ENCODE assay signal across 8 cellular contexts in genomic region chr13:72727417-72728289, GRCh38. TPM values are rescaled to one million over a fixed set of nuclear protein-coding genes. Genes with fewer than 3 reads are reported as not detected.
DNase-seq lines count a peak whose midpoint lies in the region; ATAC-seq and TF ChIP-seq lines count a peak whose summit lies in the region.

Gene BORA (plus strand): TSS chr13:72727923. CDS start chr13:72728941, 1,018 bp downstream.
Gene MZT1 (minus strand): TSS chr13:72727629. CDS start chr13:72727602, 27 bp downstream.

- TF ChIP-seq EP300 in suprapubic skin (IDR thresholded peaks at IDR 0.05) = no peak

- 0% methylated on average over 29 of the region's 71 CpGs for WGBS in suprapubic skin

- H3K27me3 Mint-ChIP-seq in activated naive CD4-positive, alpha-beta T cell treated with anti-CD3 and anti-CD28 coated beads, Interleukin-2, amount 50 U/mL, for 24 hours = no peaks in the 10 kb centered on the region

- DNase-seq in NCI-H1105 (lab: John Stamatoyannopoulos, UW) = peak; percentile 92
- peak; percentile 85 for DNase-seq in SKM-1 (lab: John Stamatoyannopoulos, UW; ENCODE audit: unreplicated experiment)
- DNase-seq in globus pallidus (ENCODE audit: low spot score) = peak; percentile 91
- DNase-seq in nucleus accumbens (lab: John Stamatoyannopoulos, UW) = peak; percentile 66 to 97 (median 90)
- DNase-seq in suprapubic skin (ENCODE audit: low spot score in 2 of 2) = peak; percentile 97 to 98

- TF ChIP-seq POLR2A in GM10847 (IDR thresholded peaks at IDR 0.05; ENCODE audit: extremely low read depth, insufficient read length) = peak; percentile 54
- TF ChIP-seq POLR2A in suprapubic skin (IDR thresholded peaks at IDR 0.05) = peak in 1 of 2 donors; percentile 5

- H3K4me3 ChIP-seq in suprapubic skin = peak within 1 kb of the TSS; percentile 75

- peaks cover 32% of the 10 kb centered on the region for H3K4me1 ChIP-seq in suprapubic skin

- TF ChIP-seq CTCF in suprapubic skin (IDR thresholded peaks at IDR 0.05) = no peak

- no peaks in the 10 kb centered on the region for H3K36me3 ChIP-seq in suprapubic skin

- no peaks in the 10 kb centered on the region for H3K27me3 ChIP-seq in suprapubic skin

- H3K9me3 Mint-ChIP-seq in activated naive CD4-positive, alpha-beta T cell treated with anti-CD3 and anti-CD28 coated beads, Interleukin-2, amount 50 U/mL, for 24 hours = no peaks in the 10 kb centered on the region

- H3K27ac Mint-ChIP-seq in activated naive CD4-positive, alpha-beta T cell treated with anti-CD3 and anti-CD28 coated beads, Interleukin-2, amount 50 U/mL, for 24 hours = peak within 1 kb of the TSS; percentile 89

- peak within 1 kb of the TSS; percentile 94 for H3K4me3 Mint-ChIP-seq in activated naive CD4-positive, alpha-beta T cell treated with anti-CD3 and anti-CD28 coated beads, Interleukin-2, amount 50 U/mL, for 24 hours

- peak; percentile 96 for ATAC-seq in HG02642 (IDR thresholded peaks at IDR 0.05; ENCODE audit: poor library complexity, unreplicated experiment)

- H3K9me3 ChIP-seq in suprapubic skin = no peaks in the 10 kb centered on the region

- H3K36me3 Mint-ChIP-seq in activated naive CD4-positive, alpha-beta T cell treated with anti-CD3 and anti-CD28 coated beads, Interleukin-2, amount 50 U/mL, for 24 hours = peaks cover 14% of the 10 kb centered on the region

- H3K4me1 Mint-ChIP-seq in activated naive CD4-positive, alpha-beta T cell treated with anti-CD3 and anti-CD28 coated beads, Interleukin-2, amount 50 U/mL, for 24 hours = peaks cover 63% of the 10 kb centered on the region

- H3K27ac ChIP-seq in suprapubic skin = peak within 1 kb of the TSS; percentile 49

RNA-seq across cellular contexts. Expression of gene BORA, which starts in this region (rescaled TPM):
- 1 to 10 TPM; 2.7 to 8.3 (median 4.9) TPM for total RNA-seq in suprapubic skin

RNA-seq across cellular contexts. Expression of gene MZT1, which starts in this region (rescaled TPM):
- 1 to 10 TPM; 5.3 to 7.6 (median 5.4) TPM for total RNA-seq in suprapubic skin

Comparison
In these comparisons a context has a peak if more than half of its experiments do, and no peak if none do; other contexts are left out.
1. Peak in every context shown above with its lines: DNase-seq, ATAC-seq, H3K4me3 ChIP-seq and H3K27ac ChIP-seq.